ENCODE assay signal across 11 cellular contexts in genomic region chr17:44559288-44560249, GRCh38. TPM values are rescaled to one million over a fixed set of nuclear protein-coding genes. Genes with fewer than 3 reads are reported as not detected.
A peak's percentile ranks its signal among the peaks of the same experiment; 100 is the strongest.
DNase-seq lines count a peak whose midpoint lies in the region; ATAC-seq lines count a peak whose summit lies in the region.
"Had no signal": no experiment of that assay in that cellular context is flagged by ENCODE, and none has a peak within 500 bp of the region (broad histone marks: within the 10 kb centered on the region; RNA-seq: fewer than 3 reads in every experiment).

No MANE protein-coding gene starts in this region.

- no peak for ATAC-seq in stimulated activated naive B cell treated with anti-CD40 and anti-IgM and Interleukin-4, amounts not matched to agents 10 μg/mL and 1 μg/mL and 100 μg/mL, for 72 hours (replicated peaks)

- no peak for DNase-seq in T-helper 1 cell
- DNase-seq in activated T-helper 1 cell treated with anti-CD3 and anti-CD28 coated beads, Interleukin-12 subunit alpha, Interleukin-12 subunit beta, Interleukin-2, Interleukin-4 antibody, amounts not matched to agents 30 ng/mL and 10 ng/mL and 1 ng/mL, durations not matched to agents 14 hours and 24 hours and 36 hours (ENCODE audit: low spot score) = no peak
- no peak for DNase-seq in immature natural killer cell
- no peak for DNase-seq in stimulated activated naive B cell treated with anti-CD40 and anti-IgM and Interleukin-4, amounts not matched to agents 10 μg/mL and 1 μg/mL and 100 μg/mL, for 72 hours
- no peak for DNase-seq in NCI-H345 (lab: John Stamatoyannopoulos, UW)
- no peak for DNase-seq in SHP77 treated with DMSO at 0.1 percent for 48 hours (lab: John Stamatoyannopoulos, UW)
- no peak for DNase-seq in hepatic stellate cell (ENCODE audit: low spot score)
- DNase-seq: activated CD8-positive, alpha-beta memory T cell treated with anti-CD3 and anti-CD28 coated beads, Interleukin-2, amount 50 U/mL, for 48 hours; NCI-H2029 treated with DMSO at 0.1 percent for 48 hours; transverse colon had no signal

- H3K36me3 Mint-ChIP-seq in T-helper 1 cell treated with Interleukin-12 subunit alpha and Interleukin-12 subunit beta and Interleukin-4 antibody, amounts not matched to agents 30 μg/mL and 1 μg/mL, for 36 hours (ENCODE audit: low read depth) = no peaks in the 10 kb centered on the region
- no peaks in the 10 kb centered on the region for H3K36me3 Mint-ChIP-seq in activated T-helper 1 cell treated with anti-CD3 and anti-CD28 coated beads, Interleukin-12 subunit alpha, Interleukin-12 subunit beta, Interleukin-2, Interleukin-4 antibody, amounts not matched to agents 30 ng/mL and 10 ng/mL and 1 ng/mL, durations not matched to agents 14 hours and 24 hours and 36 hours (ENCODE audit: low read depth)
- H3K36me3 Mint-ChIP-seq in immature natural killer cell = no peaks in the 10 kb centered on the region
- peaks cover 0 to 5% of the 10 kb centered on the region in 2 donors for H3K36me3 Mint-ChIP-seq in stimulated activated naive B cell treated with anti-CD40 and anti-IgM and Interleukin-4, amounts not matched to agents 10 μg/mL and 1 μg/mL and 100 μg/mL, for 72 hours

- H3K27me3 Mint-ChIP-seq in T-helper 1 cell treated with Interleukin-12 subunit alpha and Interleukin-12 subunit beta and Interleukin-4 antibody, amounts not matched to agents 30 μg/mL and 1 μg/mL, for 36 hours (ENCODE audit: low read depth) = peaks cover 84% of the 10 kb centered on the region
- H3K27me3 Mint-ChIP-seq in activated T-helper 1 cell treated with anti-CD3 and anti-CD28 coated beads, Interleukin-12 subunit alpha, Interleukin-12 subunit beta, Interleukin-2, Interleukin-4 antibody, amounts not matched to agents 30 ng/mL and 10 ng/mL and 1 ng/mL, durations not matched to agents 14 hours and 24 hours and 36 hours (ENCODE audit: insufficient read depth) = peaks cover 81% of the 10 kb centered on the region
- peaks cover 12 to 37% (median 17%) of the 10 kb centered on the region in 3 donors for H3K27me3 Mint-ChIP-seq in immature natural killer cell (ENCODE audit: low read depth in 3 of 3)
- peaks cover 60 to 71% of the 10 kb centered on the region in 2 donors for H3K27me3 Mint-ChIP-seq in stimulated activated naive B cell treated with anti-CD40 and anti-IgM and Interleukin-4, amounts not matched to agents 10 μg/mL and 1 μg/mL and 100 μg/mL, for 72 hours

- H3K9me3 Mint-ChIP-seq in T-helper 1 cell treated with Interleukin-12 subunit alpha and Interleukin-12 subunit beta and Interleukin-4 antibody, amounts not matched to agents 30 μg/mL and 1 μg/mL, for 36 hours = no peaks in the 10 kb centered on the region
- no peaks in the 10 kb centered on the region for H3K9me3 Mint-ChIP-seq in activated T-helper 1 cell treated with anti-CD3 and anti-CD28 coated beads, Interleukin-12 subunit alpha, Interleukin-12 subunit beta, Interleukin-2, Interleukin-4 antibody, amounts not matched to agents 30 ng/mL and 10 ng/mL and 1 ng/mL, durations not matched to agents 14 hours and 24 hours and 36 hours
- no peaks in the 10 kb centered on the region for H3K9me3 Mint-ChIP-seq in immature natural killer cell
- H3K9me3 Mint-ChIP-seq in stimulated activated naive B cell treated with anti-CD40 and anti-IgM and Interleukin-4, amounts not matched to agents 10 μg/mL and 1 μg/mL and 100 μg/mL, for 72 hours = peaks cover 3% of the 10 kb centered on the region in 2 donors

- peak overlapping the region; percentile 37 for H3K4me3 Mint-ChIP-seq in T-helper 1 cell treated with Interleukin-12 subunit alpha and Interleukin-12 subunit beta and Interleukin-4 antibody, amounts not matched to agents 30 μg/mL and 1 μg/mL, for 36 hours
- H3K4me3 Mint-ChIP-seq in activated T-helper 1 cell treated with anti-CD3 and anti-CD28 coated beads, Interleukin-12 subunit alpha, Interleukin-12 subunit beta, Interleukin-2, Interleukin-4 antibody, amounts not matched to agents 30 ng/mL and 10 ng/mL and 1 ng/mL, durations not matched to agents 14 hours and 24 hours and 36 hours = peak overlapping the region; percentile 77
- peak overlapping the region; percentile 49 to 91 (median 87) for H3K4me3 Mint-ChIP-seq in immature natural killer cell
- H3K4me3 Mint-ChIP-seq in stimulated activated naive B cell treated with anti-CD40 and anti-IgM and Interleukin-4, amounts not matched to agents 10 μg/mL and 1 μg/mL and 100 μg/mL, for 72 hours = peak overlapping the region; percentile 22 to 50

- intact Hi-C loops in activated T-helper 1 cell treated with anti-CD3 and anti-CD28 coated beads, Interleukin-12 subunit alpha, Interleukin-12 subunit beta, Interleukin-2, Interleukin-4 antibody, amounts not matched to agents 30 ng/mL and 10 ng/mL and 1 ng/mL, durations not matched to agents 14 hours and 24 hours and 36 hours (cut with micrococcal nuclease) = loop anchor here (5.0 to 10.0 kb wide), 2 partner anchors 98 to 655 kb away; partner anchors contain the start of genes MEIOC and MPP2

- H3K4me1 Mint-ChIP-seq in T-helper 1 cell treated with Interleukin-12 subunit alpha and Interleukin-12 subunit beta and Interleukin-4 antibody, amounts not matched to agents 30 μg/mL and 1 μg/mL, for 36 hours (ENCODE audit: low read depth) = peaks cover 21% of the 10 kb centered on the region
- peaks cover 11% of the 10 kb centered on the region for H3K4me1 Mint-ChIP-seq in activated T-helper 1 cell treated with anti-CD3 and anti-CD28 coated beads, Interleukin-12 subunit alpha, Interleukin-12 subunit beta, Interleukin-2, Interleukin-4 antibody, amounts not matched to agents 30 ng/mL and 10 ng/mL and 1 ng/mL, durations not matched to agents 14 hours and 24 hours and 36 hours (ENCODE audit: low read depth)
- peaks cover 16 to 35% of the 10 kb centered on the region in 2 donors for H3K4me1 Mint-ChIP-seq in immature natural killer cell
- H3K4me1 Mint-ChIP-seq in stimulated activated naive B cell treated with anti-CD40 and anti-IgM and Interleukin-4, amounts not matched to agents 10 μg/mL and 1 μg/mL and 100 μg/mL, for 72 hours = peaks cover 21 to 34% of the 10 kb centered on the region in 2 donors

- H3K27ac Mint-ChIP-seq in T-helper 1 cell treated with Interleukin-12 subunit alpha and Interleukin-12 subunit beta and Interleukin-4 antibody, amounts not matched to agents 30 μg/mL and 1 μg/mL, for 36 hours = no peak overlapping the region
- no peak overlapping the region for H3K27ac Mint-ChIP-seq in activated T-helper 1 cell treated with anti-CD3 and anti-CD28 coated beads, Interleukin-12 subunit alpha, Interleukin-12 subunit beta, Interleukin-2, Interleukin-4 antibody, amounts not matched to agents 30 ng/mL and 10 ng/mL and 1 ng/mL, durations not matched to agents 14 hours and 24 hours and 36 hours
- no peak overlapping the region for H3K27ac Mint-ChIP-seq in immature natural killer cell
- peak overlapping the region; percentile 56 for H3K27ac Mint-ChIP-seq in stimulated activated naive B cell treated with anti-CD40 and anti-IgM and Interleukin-4, amounts not matched to agents 10 μg/mL and 1 μg/mL and 100 μg/mL, for 72 hours

RNA-seq across cellular contexts. Expression of gene FZD2, which starts 2.3 kb away (rescaled TPM):
- total RNA-seq in activated T-helper 1 cell treated with anti-CD3 and anti-CD28 coated beads, Interleukin-12 subunit alpha, Interleukin-12 subunit beta, Interleukin-2, Interleukin-4 antibody, amounts not matched to agents 30 ng/mL and 10 ng/mL and 1 ng/mL, durations not matched to agents 14 hours and 24 hours and 36 hours = not detected in 2 replicates
- 1 to 10 TPM in 1 of 3 donors, under 1 TPM in 2; 0.56 to 3.3 (median 0.97) TPM for polyA plus RNA-seq in immature natural killer cell

RNA-seq across cellular contexts. Expression of gene GPATCH8, which starts 56.4 kb away (rescaled TPM):
- 50.4 and 51.1 TPM in 2 replicates for total RNA-seq in activated T-helper 1 cell treated with anti-CD3 and anti-CD28 coated beads, Interleukin-12 subunit alpha, Interleukin-12 subunit beta, Interleukin-2, Interleukin-4 antibody, amounts not matched to agents 30 ng/mL and 10 ng/mL and 1 ng/mL, durations not matched to agents 14 hours and 24 hours and 36 hours
- 100 to 1,000 TPM in 1 of 3 donors, 10 to 100 TPM in 2; 15.5 to 101 (median 22.1) TPM for polyA plus RNA-seq in immature natural killer cell

Comparison
In these comparisons a context has a peak if more than half of its experiments do, and no peak if none do; other contexts are left out.
1. H3K4me3 Mint-ChIP-seq: peak in every context shown above with its lines; median percentile 87 in immature natural killer cell; 77 in activated T-helper 1 cell treated with anti-CD3 and anti-CD28 coated beads, Interleukin-12 subunit alpha, Interleukin-12 subunit beta, Interleukin-2, Interleukin-4 antibody, amounts not matched to agents 30 ng/mL and 10 ng/mL and 1 ng/mL, durations not matched to agents 14 hours and 24 hours and 36 hours; 37 in T-helper 1 cell treated with Interleukin-12 subunit alpha and Interleukin-12 subunit beta and Interleukin-4 antibody, amounts not matched to agents 30 μg/mL and 1 μg/mL, for 36 hours; 36 in stimulated activated naive B cell treated with anti-CD40 and anti-IgM and Interleukin-4, amounts not matched to agents 10 μg/mL and 1 μg/mL and 100 μg/mL, for 72 hours.